ENCODE assay signal across 1 cellular context in genomic region chr10:48389272-48389671, GRCh38.
TF ChIP-seq lines count a peak whose summit lies in the region.

No MANE protein-coding gene starts in this region.

TF ChIP-seq in K562, 482 proteins besides CTCF, POLR2A, EP300 and RAD21 (continued from another document):
- TF ChIP-seq ARID1B (IDR thresholded peaks at IDR 0.05), result peak; percentile 55; the same call in 1 of the 2 replicates
- TF ChIP-seq ZNF121 (CRISPR knock-in tag; conservative IDR thresholded peaks at IDR 0.05), result no peak
- no peak for TF ChIP-seq NKRF (IDR thresholded peaks at IDR 0.05; ENCODE audit: borderline replicate concordance)
- TF ChIP-seq ZKSCAN3 (CRISPR knock-in tag; IDR thresholded peaks at IDR 0.05), result no peak
- no peak for TF ChIP-seq BMI1 (IDR thresholded peaks at IDR 0.05; ENCODE audit: low read length)
- TF ChIP-seq ZNF407 (IDR thresholded peaks at IDR 0.05; ENCODE audit: low read depth), result no peak
- TF ChIP-seq ZFPM2 (CRISPR knock-in tag; IDR thresholded peaks at IDR 0.05), result no peak
- 0 out of 4 replicates have a peak, but pooled peaks of 1 of the 2 experiments have one; percentile 41 for TF ChIP-seq RCOR1 (IDR thresholded peaks at IDR 0.05; ENCODE audit: borderline replicate concordance in 1 of 2, low read depth in 2 of 2, low read length in 2 of 2)
- no peak for TF ChIP-seq ZBTB33 (CRISPR knock-in tag; IDR thresholded peaks at IDR 0.05)
- TF ChIP-seq GTF2F1 (IDR thresholded peaks at IDR 0.05; ENCODE audit: low read depth, low read length), result no peak
- no peak for TF ChIP-seq YBX1 (IDR thresholded peaks at IDR 0.05)
- TF ChIP-seq, protein P1, sequence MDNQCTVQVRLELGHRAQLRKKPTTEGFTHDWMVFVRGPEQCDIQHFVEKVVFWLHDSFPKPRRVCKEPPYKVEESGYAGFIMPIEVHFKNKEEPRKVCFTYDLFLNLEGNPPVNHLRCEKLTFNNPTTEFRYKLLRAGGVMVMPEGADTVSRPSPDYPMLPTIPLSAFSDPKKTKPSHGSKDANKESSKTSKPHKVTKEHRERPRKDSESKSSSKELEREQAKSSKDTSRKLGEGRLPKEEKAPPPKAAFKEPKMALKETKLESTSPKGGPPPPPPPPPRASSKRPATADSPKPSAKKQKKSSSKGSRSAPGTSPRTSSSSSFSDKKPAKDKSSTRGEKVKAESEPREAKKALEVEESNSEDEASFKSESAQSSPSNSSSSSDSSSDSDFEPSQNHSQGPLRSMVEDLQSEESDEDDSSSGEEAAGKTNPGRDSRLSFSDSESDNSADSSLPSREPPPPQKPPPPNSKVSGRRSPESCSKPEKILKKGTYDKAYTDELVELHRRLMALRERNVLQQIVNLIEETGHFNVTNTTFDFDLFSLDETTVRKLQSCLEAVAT (IDR thresholded peaks at IDR 0.05), result no peak
- TF ChIP-seq, protein P2, sequence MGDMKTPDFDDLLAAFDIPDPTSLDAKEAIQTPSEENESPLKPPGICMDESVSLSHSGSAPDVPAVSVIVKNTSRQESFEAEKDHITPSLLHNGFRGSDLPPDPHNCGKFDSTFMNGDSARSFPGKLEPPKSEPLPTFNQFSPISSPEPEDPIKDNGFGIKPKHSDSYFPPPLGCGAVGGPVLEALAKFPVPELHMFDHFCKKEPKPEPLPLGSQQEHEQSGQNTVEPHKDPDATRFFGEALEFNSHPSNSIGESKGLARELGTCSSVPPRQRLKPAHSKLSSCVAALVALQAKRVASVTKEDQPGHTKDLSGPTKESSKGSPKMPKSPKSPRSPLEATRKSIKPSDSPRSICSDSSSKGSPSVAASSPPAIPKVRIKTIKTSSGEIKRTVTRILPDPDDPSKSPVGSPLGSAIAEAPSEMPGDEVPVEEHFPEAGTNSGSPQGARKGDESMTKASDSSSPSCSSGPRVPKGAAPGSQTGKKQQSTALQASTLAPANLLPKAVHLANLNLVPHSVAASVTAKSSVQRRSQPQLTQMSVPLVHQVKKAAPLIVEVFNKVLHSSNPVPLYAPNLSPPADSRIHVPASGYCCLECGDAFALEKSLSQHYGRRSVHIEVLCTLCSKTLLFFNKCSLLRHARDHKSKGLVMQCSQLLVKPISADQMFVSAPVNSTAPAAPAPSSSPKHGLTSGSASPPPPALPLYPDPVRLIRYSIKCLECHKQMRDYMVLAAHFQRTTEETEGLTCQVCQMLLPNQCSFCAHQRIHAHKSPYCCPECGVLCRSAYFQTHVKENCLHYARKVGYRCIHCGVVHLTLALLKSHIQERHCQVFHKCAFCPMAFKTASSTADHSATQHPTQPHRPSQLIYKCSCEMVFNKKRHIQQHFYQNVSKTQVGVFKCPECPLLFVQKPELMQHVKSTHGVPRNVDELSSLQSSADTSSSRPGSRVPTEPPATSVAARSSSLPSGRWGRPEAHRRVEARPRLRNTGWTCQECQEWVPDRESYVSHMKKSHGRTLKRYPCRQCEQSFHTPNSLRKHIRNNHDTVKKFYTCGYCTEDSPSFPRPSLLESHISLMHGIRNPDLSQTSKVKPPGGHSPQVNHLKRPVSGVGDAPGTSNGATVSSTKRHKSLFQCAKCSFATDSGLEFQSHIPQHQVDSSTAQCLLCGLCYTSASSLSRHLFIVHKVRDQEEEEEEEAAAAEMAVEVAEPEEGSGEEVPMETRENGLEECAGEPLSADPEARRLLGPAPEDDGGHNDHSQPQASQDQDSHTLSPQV (IDR thresholded peaks at IDR 0.05), result peak; percentile 72
- no peak for TF ChIP-seq SMARCB1 (IDR thresholded peaks at IDR 0.05; ENCODE audit: insufficient read length, low read depth)
- 0 out of 2 replicates have a peak, but pooled peaks have one; percentile 22 for TF ChIP-seq TEAD4 (IDR thresholded peaks at IDR 0.05; ENCODE audit: low read length)
- no peak for TF ChIP-seq TEAD4 (CRISPR knock-in tag; IDR thresholded peaks at IDR 0.05; ENCODE audit: borderline replicate concordance)
- no peak for TF ChIP-seq MYNN (IDR thresholded peaks at IDR 0.05)
- no peak for TF ChIP-seq MYNN (CRISPR knock-in tag; IDR thresholded peaks at IDR 0.05)
- peak; percentile 56; the same call in 1 of the 2 replicates for TF ChIP-seq MAFK (IDR thresholded peaks at IDR 0.05; ENCODE audit: low read length)
- no peak for TF ChIP-seq NR4A1 (CRISPR knock-in tag; IDR thresholded peaks at IDR 0.05)
- no peak for TF ChIP-seq NR4A1 (tag; IDR thresholded peaks at IDR 0.05)
- no peak for TF ChIP-seq TCFL5 (CRISPR knock-in tag; conservative IDR thresholded peaks at IDR 0.05)
- no peak for TF ChIP-seq PKNOX1 (IDR thresholded peaks at IDR 0.05)
- no peak for TF ChIP-seq ZFP30 (CRISPR knock-in tag; IDR thresholded peaks at IDR 0.05; ENCODE audit: borderline replicate concordance)
- no peak for TF ChIP-seq MCM3 (IDR thresholded peaks at IDR 0.05)
- TF ChIP-seq KLF6 (CRISPR knock-in tag; IDR thresholded peaks at IDR 0.05; ENCODE audit: borderline replicate concordance), result no peak
- TF ChIP-seq SMARCA4 (IDR thresholded peaks at IDR 0.05), result 0 out of 2 replicates have a peak, but pooled peaks have one; percentile 20
- peak; percentile 85 for TF ChIP-seq C11orf30 (IDR thresholded peaks at IDR 0.05; ENCODE audit: low read depth)
- no peak for TF ChIP-seq BRF2 (IDR thresholded peaks at IDR 0.05; ENCODE audit: borderline replicate concordance, insufficient read depth, insufficient read length)
- TF ChIP-seq ZNF717 (CRISPR knock-in tag; IDR thresholded peaks at IDR 0.05), result no peak
- TF ChIP-seq DNMT1 (IDR thresholded peaks at IDR 0.05), result no peak
- no peak for TF ChIP-seq CREBBP (IDR thresholded peaks at IDR 0.05; ENCODE audit: low read depth, low read length)
- TF ChIP-seq HDAC3 (IDR thresholded peaks at IDR 0.05; ENCODE audit: borderline replicate concordance, partially characterized antibody), result no peak
- TF ChIP-seq REST (CRISPR knock-in tag; IDR thresholded peaks at IDR 0.05; ENCODE audit: low read depth), result no peak
